Comparison of ENCODE assay signal across 8 cellular contexts in the genomic region with DNA sequence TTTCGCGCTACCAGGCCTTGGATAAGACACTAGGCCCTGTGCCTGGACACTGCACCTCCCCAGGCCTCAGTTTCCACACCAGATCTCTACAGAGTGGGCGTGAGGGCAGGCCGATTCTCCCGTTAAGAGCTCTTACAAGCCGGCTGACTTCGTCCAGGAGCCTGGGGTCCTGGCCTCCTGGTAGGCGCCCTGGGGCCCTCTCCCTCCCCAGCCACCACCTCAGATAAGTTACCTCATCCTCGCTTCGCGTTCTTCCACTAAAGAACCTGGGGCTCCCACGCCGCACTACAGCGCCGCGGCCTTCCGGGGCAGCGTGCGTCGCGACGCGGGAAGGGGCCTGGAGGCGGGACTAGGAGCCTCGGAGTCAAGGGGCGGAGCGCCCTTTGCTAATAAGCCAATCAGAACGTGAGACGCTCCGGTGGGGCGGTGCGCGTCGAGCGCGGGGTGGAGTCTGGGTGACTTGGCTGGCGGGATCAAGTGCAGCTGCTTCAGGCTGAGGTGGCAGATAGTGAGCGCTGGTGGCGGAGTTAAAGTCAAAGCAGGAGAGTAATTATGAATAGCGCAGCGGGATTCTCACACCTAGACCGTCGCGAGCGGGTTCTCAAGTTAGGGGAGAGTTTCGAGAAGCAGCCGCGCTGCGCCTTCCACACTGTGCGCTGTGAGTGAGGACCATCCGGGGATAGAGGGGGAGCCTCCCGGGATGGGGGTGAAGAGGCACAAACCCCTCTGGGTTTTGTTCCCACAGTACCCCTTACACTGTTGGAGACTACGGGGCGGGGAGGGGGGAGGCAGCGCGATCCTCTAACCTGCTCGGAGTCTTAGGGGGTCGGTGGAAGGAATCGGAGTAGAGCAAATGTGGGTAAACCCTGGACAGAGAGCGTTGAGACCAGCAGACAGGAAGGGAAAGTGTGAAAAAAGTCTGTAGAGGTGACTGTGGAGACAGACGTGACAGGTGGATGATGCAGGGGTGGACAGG. TPM values are rescaled to one million over a fixed set of nuclear protein-coding genes. Genes with fewer than 3 reads are reported as not detected.
DNase-seq lines count a peak whose midpoint lies in the region; FAIRE-seq and TF ChIP-seq lines count a peak whose summit lies in the region.

A gene (plus strand): TSS at position 476 of the 976 bp plus-strand sequence. CDS start 77 bp downstream, at position 553.
A gene with protein sequence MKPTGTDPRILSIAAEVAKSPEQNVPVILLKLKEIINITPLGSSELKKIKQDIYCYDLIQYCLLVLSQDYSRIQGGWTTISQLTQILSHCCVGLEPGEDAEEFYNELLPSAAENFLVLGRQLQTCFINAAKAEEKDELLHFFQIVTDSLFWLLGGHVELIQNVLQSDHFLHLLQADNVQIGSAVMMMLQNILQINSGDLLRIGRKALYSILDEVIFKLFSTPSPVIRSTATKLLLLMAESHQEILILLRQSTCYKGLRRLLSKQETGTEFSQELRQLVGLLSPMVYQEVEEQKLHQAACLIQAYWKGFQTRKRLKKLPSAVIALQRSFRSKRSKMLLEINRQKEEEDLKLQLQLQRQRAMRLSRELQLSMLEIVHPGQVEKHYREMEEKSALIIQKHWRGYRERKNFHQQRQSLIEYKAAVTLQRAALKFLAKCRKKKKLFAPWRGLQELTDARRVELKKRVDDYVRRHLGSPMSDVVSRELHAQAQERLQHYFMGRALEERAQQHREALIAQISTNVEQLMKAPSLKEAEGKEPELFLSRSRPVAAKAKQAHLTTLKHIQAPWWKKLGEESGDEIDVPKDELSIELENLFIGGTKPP (minus strand): TSS at position 327 of the 976 bp plus-strand sequence. CDS start 6,100 bp downstream, outside the sequence.

- DNase-seq in ELF-1 (ENCODE audit: low read depth, low spot score) (peak; percentile 97), H54 (ENCODE audit: insufficient read length, low spot score) (peak; percentile 84), fibroblast of the aortic adventitia (ENCODE audit: low read depth) (peak; percentile 94)
- DNase-seq in activated T-helper 9 cell treated with anti-CD3 and anti-CD28 coated beads, Interleukin-2, amount 50 U/mL, for 16 hours (ENCODE audit: low read depth), result peak; percentile 92

- peak within 1 kb of the TSS; percentile 90 for H3K9ac ChIP-seq in Loucy (ENCODE audit: low read depth, low read length, poor library complexity, severe bottlenecking)

- TF ChIP-seq CTCF in Loucy (conservative IDR thresholded peaks at IDR 0.05; ENCODE audit: low read length) (no peak), fibroblast of the aortic adventitia (IDR thresholded peaks at IDR 0.05; ENCODE audit: insufficient read depth, low read length) (no peak), nephron (IDR thresholded peaks at IDR 0.05; ENCODE audit: unreplicated experiment in 3 of 3) (no peak)

- H2AFZ ChIP-seq in Loucy (ENCODE audit: low read length), result peak within 1 kb of the TSS; percentile 83

- no peaks in the 10 kb centered on the region for H3K27me3 ChIP-seq in Loucy (ENCODE audit: insufficient read depth, low read length, poor library complexity, severe bottlenecking)

- H3K4me1 ChIP-seq in Loucy (ENCODE audit: insufficient read depth, low read length, poor library complexity, severe bottlenecking), result peaks cover 70% of the 10 kb centered on the region

- no peaks in the 10 kb centered on the region for H3K9me3 Mint-ChIP-seq in nephron
- H3K9me3 Mint-ChIP-seq in stimulated activated naive CD8-positive, alpha-beta T cell treated with anti-CD3 and anti-CD28 coated beads, Interleukin-15, Interleukin-2, amounts not matched to agents 100 ng/mL and 50 ng/mL, for 24 hours, result no peaks in the 10 kb centered on the region

- peak; percentile 97 for FAIRE-seq in H54 (lab: Jason Lieb, UNC)

- peaks cover 22% of the 10 kb centered on the region for H3K4me1 Mint-ChIP-seq in nephron
- H3K4me1 Mint-ChIP-seq in stimulated activated naive CD8-positive, alpha-beta T cell treated with anti-CD3 and anti-CD28 coated beads, Interleukin-15, Interleukin-2, amounts not matched to agents 100 ng/mL and 50 ng/mL, for 24 hours (ENCODE audit: low read depth), result peaks cover 58% of the 10 kb centered on the region

- H3K4me2 ChIP-seq in Loucy (ENCODE audit: low read depth, low read length, poor library complexity, severe bottlenecking), result peak within 1 kb of the TSS; percentile 92

- H3K36me3 ChIP-seq in Loucy (ENCODE audit: insufficient read depth, low read length), result no peaks in the 10 kb centered on the region

- peak; percentile 45; the same call in 1 of the 2 replicates for TF ChIP-seq POLR2A in H54 (IDR thresholded peaks at IDR 0.05; ENCODE audit: low read depth, low read length)
- TF ChIP-seq POLR2A in Raji (IDR thresholded peaks at IDR 0.05; ENCODE audit: insufficient read depth, low read depth, low read length), result peak; percentile 99

- H3K4me3 ChIP-seq in Loucy (ENCODE audit: low read length, poor library complexity, severe bottlenecking), result peak within 1 kb of the TSS; percentile 92
- H3K4me3 ChIP-seq in fibroblast of the aortic adventitia (ENCODE audit: low read depth, low read length), result peak within 1 kb of the TSS; percentile 93

- peaks cover 82% of the 10 kb centered on the region for H3K79me2 ChIP-seq in Loucy (ENCODE audit: insufficient read depth, low read length)

- H3K27me3 Mint-ChIP-seq in nephron (ENCODE audit: low read depth), result peaks cover 14% of the 10 kb centered on the region
- no peaks in the 10 kb centered on the region for H3K27me3 Mint-ChIP-seq in stimulated activated naive CD8-positive, alpha-beta T cell treated with anti-CD3 and anti-CD28 coated beads, Interleukin-15, Interleukin-2, amounts not matched to agents 100 ng/mL and 50 ng/mL, for 24 hours

- H3F3A ChIP-seq in Loucy (ENCODE audit: low read depth), result no peaks in the 10 kb centered on the region

- H3K36me3 Mint-ChIP-seq in nephron (ENCODE audit: low read depth), result peaks cover 9% of the 10 kb centered on the region
- peaks cover 46% of the 10 kb centered on the region for H3K36me3 Mint-ChIP-seq in stimulated activated naive CD8-positive, alpha-beta T cell treated with anti-CD3 and anti-CD28 coated beads, Interleukin-15, Interleukin-2, amounts not matched to agents 100 ng/mL and 50 ng/mL, for 24 hours (ENCODE audit: low read depth)

- H3K4me3 Mint-ChIP-seq in nephron, result peak within 1 kb of the TSS; percentile 87 to 92 (median 89)
- H3K4me3 Mint-ChIP-seq in stimulated activated naive CD8-positive, alpha-beta T cell treated with anti-CD3 and anti-CD28 coated beads, Interleukin-15, Interleukin-2, amounts not matched to agents 100 ng/mL and 50 ng/mL, for 24 hours, result peak within 1 kb of the TSS; percentile 96

- H4K20me1 ChIP-seq in Loucy (ENCODE audit: insufficient read depth, low read length, poor library complexity, severe bottlenecking), result peaks cover 20% of the 10 kb centered on the region

- H3K27ac Mint-ChIP-seq in nephron, result peak within 1 kb of the TSS; percentile 5 to 60 (median 53)
- H3K27ac Mint-ChIP-seq in stimulated activated naive CD8-positive, alpha-beta T cell treated with anti-CD3 and anti-CD28 coated beads, Interleukin-15, Interleukin-2, amounts not matched to agents 100 ng/mL and 50 ng/mL, for 24 hours, result peak within 1 kb of the TSS; percentile 94

- no peaks in the 10 kb centered on the region for H3K9me2 ChIP-seq in Loucy (replicated peaks; ENCODE audit: low read depth, low read length)

- H3K9me3 ChIP-seq in Loucy (ENCODE audit: insufficient read depth, low read depth, low read length), result no peaks in the 10 kb centered on the region

RNA-seq across cellular contexts. Expression of the first gene that starts in this region (rescaled TPM):
- total RNA-seq in fibroblast of the aortic adventitia (ENCODE audit: low replicate concordance), result 2.1 and 2.3 TPM in 2 replicates

RNA-seq across cellular contexts. Expression of the second gene that starts in this region (rescaled TPM):
- 7.4 and 19.5 TPM in 2 replicates for total RNA-seq in fibroblast of the aortic adventitia (ENCODE audit: low replicate concordance)

Comparison
In these comparisons a context has a peak if more than half of its experiments do, and no peak if none do; other contexts are left out.
1. Peak in every context shown above with its lines: DNase-seq and H3K4me3 ChIP-seq.